Comparison of ENCODE assay signal across 3 cellular contexts in the genomic region with DNA sequence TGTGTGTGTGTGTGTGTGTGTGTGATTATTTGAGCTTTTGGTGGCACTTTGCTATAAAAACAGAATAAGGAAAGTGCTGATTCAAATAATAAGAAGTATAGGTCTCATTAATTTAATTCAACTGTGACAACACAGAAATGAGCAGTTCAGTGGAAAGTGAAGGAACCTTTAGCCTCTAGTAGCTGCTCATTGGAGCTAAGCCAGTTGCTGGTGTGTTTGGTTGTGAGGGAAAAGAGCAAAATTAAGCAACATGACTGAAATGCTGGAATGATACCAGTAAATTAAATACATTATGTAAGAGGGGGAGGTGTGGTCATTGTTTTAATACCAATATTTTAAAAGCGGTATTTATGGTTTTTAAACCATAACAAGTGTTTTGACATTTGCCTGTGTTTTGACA.
TF ChIP-seq lines count a peak whose summit lies in the region.

No MANE protein-coding gene starts in this region.

TF ChIP-seq in liver, 16 proteins besides CTCF, POLR2A, EP300 and RAD21:
- TF ChIP-seq TAF1 (conservative IDR thresholded peaks at IDR 0.05) (no peak), EGR1 (IDR thresholded peaks at IDR 0.05; ENCODE audit: low read depth in 2 of 2) (no peak), SP1 (IDR thresholded peaks at IDR 0.05) (peak; percentile 64), JUND (IDR thresholded peaks at IDR 0.05) (peak in 1 of 2 donors; percentile 43), GABPA (IDR thresholded peaks at IDR 0.05 in 1 of 2, conservative IDR thresholded peaks at IDR 0.05 in 1 of 2) (no peak), FOXA2 (IDR thresholded peaks at IDR 0.05) (no peak), HNF4G (IDR thresholded peaks at IDR 0.05) (no peak), HNF4A (conservative IDR thresholded peaks at IDR 0.05) (peak; percentile 71 to 86), RXRA (IDR thresholded peaks at IDR 0.05) (peak; percentile 23 to 82)
- TF ChIP-seq, protein P1, sequence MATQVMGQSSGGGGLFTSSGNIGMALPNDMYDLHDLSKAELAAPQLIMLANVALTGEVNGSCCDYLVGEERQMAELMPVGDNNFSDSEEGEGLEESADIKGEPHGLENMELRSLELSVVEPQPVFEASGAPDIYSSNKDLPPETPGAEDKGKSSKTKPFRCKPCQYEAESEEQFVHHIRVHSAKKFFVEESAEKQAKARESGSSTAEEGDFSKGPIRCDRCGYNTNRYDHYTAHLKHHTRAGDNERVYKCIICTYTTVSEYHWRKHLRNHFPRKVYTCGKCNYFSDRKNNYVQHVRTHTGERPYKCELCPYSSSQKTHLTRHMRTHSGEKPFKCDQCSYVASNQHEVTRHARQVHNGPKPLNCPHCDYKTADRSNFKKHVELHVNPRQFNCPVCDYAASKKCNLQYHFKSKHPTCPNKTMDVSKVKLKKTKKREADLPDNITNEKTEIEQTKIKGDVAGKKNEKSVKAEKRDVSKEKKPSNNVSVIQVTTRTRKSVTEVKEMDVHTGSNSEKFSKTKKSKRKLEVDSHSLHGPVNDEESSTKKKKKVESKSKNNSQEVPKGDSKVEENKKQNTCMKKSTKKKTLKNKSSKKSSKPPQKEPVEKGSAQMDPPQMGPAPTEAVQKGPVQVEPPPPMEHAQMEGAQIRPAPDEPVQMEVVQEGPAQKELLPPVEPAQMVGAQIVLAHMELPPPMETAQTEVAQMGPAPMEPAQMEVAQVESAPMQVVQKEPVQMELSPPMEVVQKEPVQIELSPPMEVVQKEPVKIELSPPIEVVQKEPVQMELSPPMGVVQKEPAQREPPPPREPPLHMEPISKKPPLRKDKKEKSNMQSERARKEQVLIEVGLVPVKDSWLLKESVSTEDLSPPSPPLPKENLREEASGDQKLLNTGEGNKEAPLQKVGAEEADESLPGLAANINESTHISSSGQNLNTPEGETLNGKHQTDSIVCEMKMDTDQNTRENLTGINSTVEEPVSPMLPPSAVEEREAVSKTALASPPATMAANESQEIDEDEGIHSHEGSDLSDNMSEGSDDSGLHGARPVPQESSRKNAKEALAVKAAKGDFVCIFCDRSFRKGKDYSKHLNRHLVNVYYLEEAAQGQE (IDR thresholded peaks at IDR 0.05): peak; percentile 27
- TF ChIP-seq, protein P2, sequence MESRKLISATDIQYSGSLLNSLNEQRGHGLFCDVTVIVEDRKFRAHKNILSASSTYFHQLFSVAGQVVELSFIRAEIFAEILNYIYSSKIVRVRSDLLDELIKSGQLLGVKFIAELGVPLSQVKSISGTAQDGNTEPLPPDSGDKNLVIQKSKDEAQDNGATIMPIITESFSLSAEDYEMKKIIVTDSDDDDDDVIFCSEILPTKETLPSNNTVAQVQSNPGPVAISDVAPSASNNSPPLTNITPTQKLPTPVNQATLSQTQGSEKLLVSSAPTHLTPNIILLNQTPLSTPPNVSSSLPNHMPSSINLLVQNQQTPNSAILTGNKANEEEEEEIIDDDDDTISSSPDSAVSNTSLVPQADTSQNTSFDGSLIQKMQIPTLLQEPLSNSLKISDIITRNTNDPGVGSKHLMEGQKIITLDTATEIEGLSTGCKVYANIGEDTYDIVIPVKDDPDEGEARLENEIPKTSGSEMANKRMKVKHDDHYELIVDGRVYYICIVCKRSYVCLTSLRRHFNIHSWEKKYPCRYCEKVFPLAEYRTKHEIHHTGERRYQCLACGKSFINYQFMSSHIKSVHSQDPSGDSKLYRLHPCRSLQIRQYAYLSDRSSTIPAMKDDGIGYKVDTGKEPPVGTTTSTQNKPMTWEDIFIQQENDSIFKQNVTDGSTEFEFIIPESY (IDR thresholded peaks at IDR 0.05): peak; percentile 57
- TF ChIP-seq, protein P3, sequence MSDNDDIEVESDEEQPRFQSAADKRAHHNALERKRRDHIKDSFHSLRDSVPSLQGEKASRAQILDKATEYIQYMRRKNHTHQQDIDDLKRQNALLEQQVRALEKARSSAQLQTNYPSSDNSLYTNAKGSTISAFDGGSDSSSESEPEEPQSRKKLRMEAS (IDR thresholded peaks at IDR 0.05): peak; percentile 42
TF ChIP-seq in liver: peak in this region for 7.

TF ChIP-seq in HepG2, 621 proteins besides CTCF, POLR2A, EP300 and RAD21:
- TF ChIP-seq, protein P4, sequence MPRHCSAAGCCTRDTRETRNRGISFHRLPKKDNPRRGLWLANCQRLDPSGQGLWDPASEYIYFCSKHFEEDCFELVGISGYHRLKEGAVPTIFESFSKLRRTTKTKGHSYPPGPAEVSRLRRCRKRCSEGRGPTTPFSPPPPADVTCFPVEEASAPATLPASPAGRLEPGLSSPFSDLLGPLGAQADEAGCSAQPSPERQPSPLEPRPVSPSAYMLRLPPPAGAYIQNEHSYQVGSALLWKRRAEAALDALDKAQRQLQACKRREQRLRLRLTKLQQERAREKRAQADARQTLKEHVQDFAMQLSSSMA (CRISPR knock-in tag; IDR thresholded peaks at IDR 0.05): no peak
- TF ChIP-seq ZSCAN31 (CRISPR knock-in tag; IDR thresholded peaks at IDR 0.05; ENCODE audit: low read depth): no peak
- TF ChIP-seq, protein P5, sequence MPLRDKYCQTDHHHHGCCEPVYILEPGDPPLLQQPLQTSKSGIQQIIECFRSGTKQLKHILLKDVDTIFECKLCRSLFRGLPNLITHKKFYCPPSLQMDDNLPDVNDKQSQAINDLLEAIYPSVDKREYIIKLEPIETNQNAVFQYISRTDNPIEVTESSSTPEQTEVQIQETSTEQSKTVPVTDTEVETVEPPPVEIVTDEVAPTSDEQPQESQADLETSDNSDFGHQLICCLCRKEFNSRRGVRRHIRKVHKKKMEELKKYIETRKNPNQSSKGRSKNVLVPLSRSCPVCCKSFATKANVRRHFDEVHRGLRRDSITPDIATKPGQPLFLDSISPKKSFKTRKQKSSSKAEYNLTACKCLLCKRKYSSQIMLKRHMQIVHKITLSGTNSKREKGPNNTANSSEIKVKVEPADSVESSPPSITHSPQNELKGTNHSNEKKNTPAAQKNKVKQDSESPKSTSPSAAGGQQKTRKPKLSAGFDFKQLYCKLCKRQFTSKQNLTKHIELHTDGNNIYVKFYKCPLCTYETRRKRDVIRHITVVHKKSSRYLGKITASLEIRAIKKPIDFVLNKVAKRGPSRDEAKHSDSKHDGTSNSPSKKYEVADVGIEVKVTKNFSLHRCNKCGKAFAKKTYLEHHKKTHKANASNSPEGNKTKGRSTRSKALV (CRISPR knock-in tag; IDR thresholded peaks at IDR 0.05): no peak
- no peak for TF ChIP-seq PAF1 (CRISPR knock-in tag; IDR thresholded peaks at IDR 0.05)
- TF ChIP-seq, protein P6, sequence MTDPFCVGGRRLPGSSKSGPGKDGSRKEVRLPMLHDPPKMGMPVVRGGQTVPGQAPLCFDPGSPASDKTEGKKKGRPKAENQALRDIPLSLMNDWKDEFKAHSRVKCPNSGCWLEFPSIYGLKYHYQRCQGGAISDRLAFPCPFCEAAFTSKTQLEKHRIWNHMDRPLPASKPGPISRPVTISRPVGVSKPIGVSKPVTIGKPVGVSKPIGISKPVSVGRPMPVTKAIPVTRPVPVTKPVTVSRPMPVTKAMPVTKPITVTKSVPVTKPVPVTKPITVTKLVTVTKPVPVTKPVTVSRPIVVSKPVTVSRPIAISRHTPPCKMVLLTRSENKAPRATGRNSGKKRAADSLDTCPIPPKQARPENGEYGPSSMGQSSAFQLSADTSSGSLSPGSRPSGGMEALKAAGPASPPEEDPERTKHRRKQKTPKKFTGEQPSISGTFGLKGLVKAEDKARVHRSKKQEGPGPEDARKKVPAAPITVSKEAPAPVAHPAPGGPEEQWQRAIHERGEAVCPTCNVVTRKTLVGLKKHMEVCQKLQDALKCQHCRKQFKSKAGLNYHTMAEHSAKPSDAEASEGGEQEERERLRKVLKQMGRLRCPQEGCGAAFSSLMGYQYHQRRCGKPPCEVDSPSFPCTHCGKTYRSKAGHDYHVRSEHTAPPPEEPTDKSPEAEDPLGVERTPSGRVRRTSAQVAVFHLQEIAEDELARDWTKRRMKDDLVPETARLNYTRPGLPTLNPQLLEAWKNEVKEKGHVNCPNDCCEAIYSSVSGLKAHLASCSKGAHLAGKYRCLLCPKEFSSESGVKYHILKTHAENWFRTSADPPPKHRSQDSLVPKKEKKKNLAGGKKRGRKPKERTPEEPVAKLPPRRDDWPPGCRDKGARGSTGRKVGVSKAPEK (CRISPR knock-in tag; IDR thresholded peaks at IDR 0.05; ENCODE audit: borderline replicate concordance): no peak
- TF ChIP-seq CHD2 (IDR thresholded peaks at IDR 0.05; ENCODE audit: low read depth, low read length): no peak

TF ChIP-seq in neural cell, 6 proteins besides CTCF, POLR2A, EP300 and RAD21:
- TF ChIP-seq POLR2AphosphoS5 (IDR thresholded peaks at IDR 0.05) (no peak), EZH2 (IDR thresholded peaks at IDR 0.05; ENCODE audit: borderline replicate concordance, insufficient read depth, low read length, poor library complexity, severe bottlenecking) (no peak), TAF1 (IDR thresholded peaks at IDR 0.05; ENCODE audit: low read depth) (no peak)
- TF ChIP-seq, protein P1 (IDR thresholded peaks at IDR 0.05; ENCODE audit: borderline replicate concordance): no peak
